ENCODE assay signal across 15 cellular contexts in the genomic region with DNA sequence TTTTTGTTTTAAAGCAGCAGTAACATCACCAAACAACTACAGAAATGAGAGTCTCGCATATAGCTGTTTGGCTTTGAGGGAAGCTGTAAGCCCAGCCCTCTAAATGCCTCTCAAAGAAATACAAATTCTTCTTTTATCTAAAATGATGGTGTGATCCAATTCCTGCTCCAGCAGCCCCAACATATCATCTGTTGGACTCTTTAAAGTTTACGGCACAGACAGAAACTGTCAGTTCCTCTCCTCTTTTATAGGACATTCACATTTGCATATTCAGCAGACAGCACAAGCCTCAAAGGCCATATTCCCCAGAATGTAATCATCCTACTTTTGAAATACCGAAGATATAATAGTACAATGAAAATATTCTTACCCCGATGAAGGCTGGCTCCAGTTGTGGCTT.
A peak's percentile ranks its signal among the peaks of the same experiment; 100 is the strongest.
DNase-seq lines count a peak whose midpoint lies in the region; ATAC-seq and TF ChIP-seq lines count a peak whose summit lies in the region.
"Had no signal": no experiment of that assay in that cellular context is flagged by ENCODE, and none has a peak within 500 bp of the region (broad histone marks: within the 10 kb centered on the region; RNA-seq: fewer than 3 reads in every experiment).

No MANE protein-coding gene starts in this region.

- no peaks in the 10 kb centered on the region for H3K9me3 Mint-ChIP-seq in WTC11
- H3K9me3 Mint-ChIP-seq in CD4-positive, alpha-beta T cell = no peaks in the 10 kb centered on the region
- H3K9me3 Mint-ChIP-seq: CD4-positive, alpha-beta memory T cell had no signal

- H3K9me3 ChIP-seq in right atrium auricular region (no peaks in the 10 kb centered on the region), sigmoid colon (no peaks in the 10 kb centered on the region)
- no peaks in the 10 kb centered on the region for H3K9me3 ChIP-seq in CD4-positive, alpha-beta T cell (ENCODE audit: control insufficient read depth, low read length)
- H3K9me3 ChIP-seq: body of pancreas, transverse colon had no signal

- H3K27ac ChIP-seq in right atrium auricular region = peak overlapping the region; percentile 62 to 82
- H3K27ac ChIP-seq in sigmoid colon = peak overlapping the region in 3 of 4 donors; percentile 21 to 61 (median 41)
- H3K27ac ChIP-seq in CD4-positive, alpha-beta T cell (ENCODE audit: low read depth, low read length) = no peak overlapping the region
- H3K27ac ChIP-seq: body of pancreas, RWPE1 had no signal

- H3K4me3 ChIP-seq in right atrium auricular region (peak overlapping the region in 1 of 2 donors; percentile 13), sigmoid colon (no peak overlapping the region)
- H3K4me3 ChIP-seq: body of pancreas, transverse colon had no signal

- CTCF ChIA-PET in WTC11 (lab: Charles Lee) = no interaction called here
- CTCF ChIA-PET in CD4-positive, alpha-beta T cell (lab: Charles Lee) = no interaction called here

- POLR2A ChIA-PET in WTC11 (lab: Charles Lee) = no interaction called here
- POLR2A ChIA-PET in CD4-positive, alpha-beta T cell (lab: Charles Lee) = no interaction called here

- H3K36me3 Mint-ChIP-seq in WTC11 = no peaks in the 10 kb centered on the region
- H3K36me3 Mint-ChIP-seq in CD4-positive, alpha-beta T cell (ENCODE audit: low read depth) = no peaks in the 10 kb centered on the region
- H3K36me3 Mint-ChIP-seq: CD4-positive, alpha-beta memory T cell had no signal

- DNase-seq in GM03348 (ENCODE audit: low spot score) (peak; percentile 18), WTC11 (ENCODE audit: low spot score) (no peak), right atrium auricular region (ENCODE audit: low spot score) (no peak), sigmoid colon (no peak), anterior cingulate cortex (lab: John Stamatoyannopoulos, UW) (no peak)
- no peak for DNase-seq in CD4-positive, alpha-beta T cell
- DNase-seq: activated CD4-positive, CD25-positive, alpha-beta regulatory T cell treated with anti-CD3 and anti-CD28 coated beads, Interleukin-2, amount 50 U/mL, for 72 hours; body of pancreas; CD4-positive, alpha-beta memory T cell; NCI-H1048; transverse colon had no signal

- H3K4me1 ChIP-seq in right atrium auricular region (peaks cover 0 to 78% of the 10 kb centered on the region in 2 donors), sigmoid colon (peaks cover 0 to 42% (median 28%) of the 10 kb centered on the region in 4 donors)
- H3K4me1 ChIP-seq: body of pancreas, transverse colon had no signal

- intact Hi-C loops in sigmoid colon (cut with DNase I) = no loop called here
- intact Hi-C loops in CD4-positive, alpha-beta T cell (cut with DNase I, micrococcal nuclease) = no loop called here

- no peak for TF ChIP-seq EP300 in sigmoid colon (IDR thresholded peaks at IDR 0.05)

- TF ChIP-seq POLR2A in sigmoid colon (IDR thresholded peaks at IDR 0.05) = no peak

- peak overlapping the region; percentile 21; the same call in 1 of the 2 replicates for H3K4me3 Mint-ChIP-seq in WTC11
- no peak overlapping the region for H3K4me3 Mint-ChIP-seq in CD4-positive, alpha-beta T cell
- H3K4me3 Mint-ChIP-seq: CD4-positive, alpha-beta memory T cell had no signal

- ATAC-seq in WTC11 (no peak), GM18858 (IDR thresholded peaks at IDR 0.05; ENCODE audit: unreplicated experiment) (no peak), GM19452 (IDR thresholded peaks at IDR 0.05; ENCODE audit: unreplicated experiment) (no peak)
- no peak for ATAC-seq in CD4-positive, alpha-beta T cell (ENCODE audit: poor library complexity)
- ATAC-seq: body of pancreas, HCT116 had no signal

- TF ChIP-seq CTCF in WTC11 (IDR thresholded peaks at IDR 0.05) (no peak), right atrium auricular region (IDR thresholded peaks at IDR 0.05) (no peak), sigmoid colon (IDR thresholded peaks at IDR 0.05) (no peak)
- no peak for TF ChIP-seq CTCF in CD4-positive, alpha-beta T cell (IDR thresholded peaks at IDR 0.05)

- WGBS in sigmoid colon, 2 donors = 76 to 78% methylated on average over 4 of the region's 4 CpGs

- no peaks in the 10 kb centered on the region for H3K27me3 Mint-ChIP-seq in WTC11 (ENCODE audit: low read depth)
- H3K27me3 Mint-ChIP-seq in CD4-positive, alpha-beta T cell = no peaks in the 10 kb centered on the region

- H3K36me3 ChIP-seq in right atrium auricular region = no peaks in the 10 kb centered on the region
- H3K36me3 ChIP-seq in sigmoid colon = no peaks in the 10 kb centered on the region
- H3K36me3 ChIP-seq: transverse colon had no signal

- H3K27ac Mint-ChIP-seq in WTC11 = peak overlapping the region; percentile 63
- H3K27ac Mint-ChIP-seq in CD4-positive, alpha-beta T cell = no peak overlapping the region
- H3K27ac Mint-ChIP-seq: CD4-positive, alpha-beta memory T cell had no signal

- H3K4me1 Mint-ChIP-seq in WTC11 = peaks cover 58% of the 10 kb centered on the region
- peaks cover 13% of the 10 kb centered on the region for H3K4me1 Mint-ChIP-seq in CD4-positive, alpha-beta T cell (ENCODE audit: low read depth)

- H3K27me3 ChIP-seq in right atrium auricular region (no peaks in the 10 kb centered on the region), sigmoid colon (no peaks in the 10 kb centered on the region)
- H3K27me3 ChIP-seq in CD4-positive, alpha-beta T cell (ENCODE audit: control insufficient read depth, insufficient read depth, low read length) = no peaks in the 10 kb centered on the region
- H3K27me3 ChIP-seq: body of pancreas, transverse colon had no signal

TF ChIP-seq in WTC11, 78 proteins besides CTCF, POLR2A, EP300 and RAD21 (continues in another document):
- TF ChIP-seq PREB (CRISPR knock-in tag; IDR thresholded peaks at IDR 0.05; ENCODE audit: borderline replicate concordance) (no peak), ATF3 (CRISPR knock-in tag; conservative IDR thresholded peaks at IDR 0.05) (no peak), ELF4 (CRISPR knock-in tag; IDR thresholded peaks at IDR 0.05; ENCODE audit: low read depth) (no peak), RORB (CRISPR knock-in tag; IDR thresholded peaks at IDR 0.05) (no peak), CDX4 (CRISPR knock-in tag; IDR thresholded peaks at IDR 0.05; ENCODE audit: borderline replicate concordance) (no peak)
- TF ChIP-seq, protein P1, sequence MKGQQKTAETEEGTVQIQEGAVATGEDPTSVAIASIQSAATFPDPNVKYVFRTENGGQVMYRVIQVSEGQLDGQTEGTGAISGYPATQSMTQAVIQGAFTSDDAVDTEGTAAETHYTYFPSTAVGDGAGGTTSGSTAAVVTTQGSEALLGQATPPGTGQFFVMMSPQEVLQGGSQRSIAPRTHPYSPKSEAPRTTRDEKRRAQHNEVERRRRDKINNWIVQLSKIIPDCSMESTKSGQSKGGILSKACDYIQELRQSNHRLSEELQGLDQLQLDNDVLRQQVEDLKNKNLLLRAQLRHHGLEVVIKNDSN (CRISPR knock-in tag; IDR thresholded peaks at IDR 0.05) = no peak
- TF ChIP-seq, protein P2, sequence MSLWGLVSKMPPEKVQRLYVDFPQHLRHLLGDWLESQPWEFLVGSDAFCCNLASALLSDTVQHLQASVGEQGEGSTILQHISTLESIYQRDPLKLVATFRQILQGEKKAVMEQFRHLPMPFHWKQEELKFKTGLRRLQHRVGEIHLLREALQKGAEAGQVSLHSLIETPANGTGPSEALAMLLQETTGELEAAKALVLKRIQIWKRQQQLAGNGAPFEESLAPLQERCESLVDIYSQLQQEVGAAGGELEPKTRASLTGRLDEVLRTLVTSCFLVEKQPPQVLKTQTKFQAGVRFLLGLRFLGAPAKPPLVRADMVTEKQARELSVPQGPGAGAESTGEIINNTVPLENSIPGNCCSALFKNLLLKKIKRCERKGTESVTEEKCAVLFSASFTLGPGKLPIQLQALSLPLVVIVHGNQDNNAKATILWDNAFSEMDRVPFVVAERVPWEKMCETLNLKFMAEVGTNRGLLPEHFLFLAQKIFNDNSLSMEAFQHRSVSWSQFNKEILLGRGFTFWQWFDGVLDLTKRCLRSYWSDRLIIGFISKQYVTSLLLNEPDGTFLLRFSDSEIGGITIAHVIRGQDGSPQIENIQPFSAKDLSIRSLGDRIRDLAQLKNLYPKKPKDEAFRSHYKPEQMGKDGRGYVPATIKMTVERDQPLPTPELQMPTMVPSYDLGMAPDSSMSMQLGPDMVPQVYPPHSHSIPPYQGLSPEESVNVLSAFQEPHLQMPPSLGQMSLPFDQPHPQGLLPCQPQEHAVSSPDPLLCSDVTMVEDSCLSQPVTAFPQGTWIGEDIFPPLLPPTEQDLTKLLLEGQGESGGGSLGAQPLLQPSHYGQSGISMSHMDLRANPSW (CRISPR knock-in tag; conservative IDR thresholded peaks at IDR 0.05; ENCODE audit: low read depth) = no peak
